14 cellular contexts compared by ENCODE assay signal in the genomic region with DNA sequence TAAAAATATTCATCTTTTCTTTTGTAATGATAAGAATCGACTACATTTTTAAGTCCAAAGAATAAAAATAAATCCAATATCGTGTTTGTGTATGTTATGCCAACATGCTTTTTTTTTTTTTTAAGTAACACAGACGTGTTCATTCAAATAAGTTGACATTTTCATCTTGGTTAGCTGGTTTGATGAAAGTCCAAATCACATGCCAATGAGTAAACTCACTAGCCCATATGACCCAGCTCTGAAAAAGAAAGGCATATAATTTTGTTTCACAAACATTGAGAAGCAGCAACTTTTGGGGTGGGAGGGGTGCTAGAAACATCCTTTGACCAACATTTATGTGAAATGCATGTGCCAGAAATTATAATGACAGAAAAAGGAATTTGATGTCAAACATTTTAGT.
"Had no signal": no experiment of that assay in that cellular context is flagged by ENCODE, and none has a peak within 500 bp of the region (broad histone marks: within the 10 kb centered on the region; RNA-seq: fewer than 3 reads in every experiment).

No MANE protein-coding gene starts in this region.

- H3K36me3 ChIP-seq: ascending aorta, breast epithelium, esophagus muscularis mucosa, lower lobe of right lung, vagina had no signal

- H3K27ac ChIP-seq: ascending aorta, breast epithelium, dorsolateral prefrontal cortex, esophagus muscularis mucosa, foreskin keratinocyte, lower lobe of right lung, testis, vagina had no signal

- H3K4me1 ChIP-seq: breast epithelium, foreskin keratinocyte, vagina had no signal

- H3K4me3 ChIP-seq: ascending aorta, breast epithelium, dorsolateral prefrontal cortex, esophagus muscularis mucosa, lower lobe of right lung, testis, vagina had no signal

- H3K27me3 ChIP-seq: ascending aorta, breast epithelium, dorsolateral prefrontal cortex, esophagus muscularis mucosa, foreskin keratinocyte, testis, vagina had no signal

- DNase-seq: activated T-cell treated with anti-CD3 and anti-CD28 coated beads, Interleukin-2, amount 50 U/mL, for 1 hour; dorsolateral prefrontal cortex; effector memory CD8-positive, alpha-beta T cell; foreskin keratinocyte; lower lobe of right lung; natural killer cell; stimulated activated CD4-positive, alpha-beta T cell treated with anti-CD3 and anti-CD28 coated beads, Interleukin-2, amount 100 ng/mL, for 48 hours; stimulated activated CD8-positive, alpha-beta memory T cell treated with anti-CD3 and anti-CD28 coated beads, Interleukin-4, amount 100 ng/mL, for 48 hours; stimulated activated naive B cell treated with anti-CD40 and anti-IgM and Interleukin-4, amounts not matched to agents 10 μg/mL and 1 μg/mL and 100 μg/mL, for 72 hours; testis had no signal

- H3K9me3 ChIP-seq: ascending aorta, breast epithelium, esophagus muscularis mucosa, lower lobe of right lung, testis, vagina had no signal
